1 cellular context compared by ENCODE assay signal in the genomic region with DNA sequence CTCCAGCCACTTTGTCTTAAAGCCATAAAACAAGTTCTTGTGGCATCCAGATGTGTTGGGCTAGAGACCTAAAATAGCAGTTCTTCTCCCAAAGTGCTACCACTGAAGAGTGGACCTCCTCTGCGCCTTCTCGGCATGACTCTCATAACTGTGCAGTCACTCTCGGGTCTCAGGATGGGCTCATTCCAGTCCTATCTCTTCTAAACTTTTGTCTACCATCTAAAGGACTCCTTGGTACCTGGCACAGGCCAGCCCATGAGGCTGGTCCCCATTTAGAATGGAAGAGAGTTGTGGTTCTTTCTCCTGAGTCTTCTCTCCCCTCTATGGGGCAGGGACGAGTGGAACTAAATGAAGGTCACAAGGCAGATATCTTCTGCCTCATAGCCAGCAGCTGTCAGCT.
TF ChIP-seq lines count a peak whose summit lies in the region.

No MANE protein-coding gene starts in this region.

TF ChIP-seq in SK-N-SH, 30 proteins besides CTCF, POLR2A, EP300 and RAD21 (continued from another document):
- no peak for TF ChIP-seq ZBTB33 (IDR thresholded peaks at IDR 0.05; ENCODE audit: borderline replicate concordance, low read depth)
- no peak for TF ChIP-seq GABPA (IDR thresholded peaks at IDR 0.05; ENCODE audit: low read depth)
- TF ChIP-seq, protein P1, sequence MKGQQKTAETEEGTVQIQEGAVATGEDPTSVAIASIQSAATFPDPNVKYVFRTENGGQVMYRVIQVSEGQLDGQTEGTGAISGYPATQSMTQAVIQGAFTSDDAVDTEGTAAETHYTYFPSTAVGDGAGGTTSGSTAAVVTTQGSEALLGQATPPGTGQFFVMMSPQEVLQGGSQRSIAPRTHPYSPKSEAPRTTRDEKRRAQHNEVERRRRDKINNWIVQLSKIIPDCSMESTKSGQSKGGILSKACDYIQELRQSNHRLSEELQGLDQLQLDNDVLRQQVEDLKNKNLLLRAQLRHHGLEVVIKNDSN (IDR thresholded peaks at IDR 0.05; ENCODE audit: borderline replicate concordance, low read depth), result no peak
- TF ChIP-seq TEAD4 (IDR thresholded peaks at IDR 0.05; ENCODE audit: borderline replicate concordance, insufficient read depth), result no peak
- TF ChIP-seq USF2 (IDR thresholded peaks at IDR 0.05; ENCODE audit: borderline replicate concordance, low read depth, low read length), result no peak
- no peak for TF ChIP-seq PBX3 (IDR thresholded peaks at IDR 0.05)
- no peak for TF ChIP-seq RFX5 (IDR thresholded peaks at IDR 0.05; ENCODE audit: low read length)
- no peak for TF ChIP-seq SIN3A (IDR thresholded peaks at IDR 0.05; ENCODE audit: borderline replicate concordance, low read depth, low read length)
- no peak for TF ChIP-seq FOXM1 (IDR thresholded peaks at IDR 0.05; ENCODE audit: low read depth)
- no peak for TF ChIP-seq JUND (IDR thresholded peaks at IDR 0.05)
- TF ChIP-seq, protein P2, sequence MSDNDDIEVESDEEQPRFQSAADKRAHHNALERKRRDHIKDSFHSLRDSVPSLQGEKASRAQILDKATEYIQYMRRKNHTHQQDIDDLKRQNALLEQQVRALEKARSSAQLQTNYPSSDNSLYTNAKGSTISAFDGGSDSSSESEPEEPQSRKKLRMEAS (IDR thresholded peaks at IDR 0.05; ENCODE audit: low read depth), result no peak
- no peak for TF ChIP-seq GATA2 (CRISPR knock-in tag; IDR thresholded peaks at IDR 0.05)
- TF ChIP-seq, protein P3, sequence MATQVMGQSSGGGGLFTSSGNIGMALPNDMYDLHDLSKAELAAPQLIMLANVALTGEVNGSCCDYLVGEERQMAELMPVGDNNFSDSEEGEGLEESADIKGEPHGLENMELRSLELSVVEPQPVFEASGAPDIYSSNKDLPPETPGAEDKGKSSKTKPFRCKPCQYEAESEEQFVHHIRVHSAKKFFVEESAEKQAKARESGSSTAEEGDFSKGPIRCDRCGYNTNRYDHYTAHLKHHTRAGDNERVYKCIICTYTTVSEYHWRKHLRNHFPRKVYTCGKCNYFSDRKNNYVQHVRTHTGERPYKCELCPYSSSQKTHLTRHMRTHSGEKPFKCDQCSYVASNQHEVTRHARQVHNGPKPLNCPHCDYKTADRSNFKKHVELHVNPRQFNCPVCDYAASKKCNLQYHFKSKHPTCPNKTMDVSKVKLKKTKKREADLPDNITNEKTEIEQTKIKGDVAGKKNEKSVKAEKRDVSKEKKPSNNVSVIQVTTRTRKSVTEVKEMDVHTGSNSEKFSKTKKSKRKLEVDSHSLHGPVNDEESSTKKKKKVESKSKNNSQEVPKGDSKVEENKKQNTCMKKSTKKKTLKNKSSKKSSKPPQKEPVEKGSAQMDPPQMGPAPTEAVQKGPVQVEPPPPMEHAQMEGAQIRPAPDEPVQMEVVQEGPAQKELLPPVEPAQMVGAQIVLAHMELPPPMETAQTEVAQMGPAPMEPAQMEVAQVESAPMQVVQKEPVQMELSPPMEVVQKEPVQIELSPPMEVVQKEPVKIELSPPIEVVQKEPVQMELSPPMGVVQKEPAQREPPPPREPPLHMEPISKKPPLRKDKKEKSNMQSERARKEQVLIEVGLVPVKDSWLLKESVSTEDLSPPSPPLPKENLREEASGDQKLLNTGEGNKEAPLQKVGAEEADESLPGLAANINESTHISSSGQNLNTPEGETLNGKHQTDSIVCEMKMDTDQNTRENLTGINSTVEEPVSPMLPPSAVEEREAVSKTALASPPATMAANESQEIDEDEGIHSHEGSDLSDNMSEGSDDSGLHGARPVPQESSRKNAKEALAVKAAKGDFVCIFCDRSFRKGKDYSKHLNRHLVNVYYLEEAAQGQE (IDR thresholded peaks at IDR 0.05; ENCODE audit: low read depth, low read length), result no peak
- TF ChIP-seq FOSL2 (IDR thresholded peaks at IDR 0.05; ENCODE audit: borderline replicate concordance, low read depth), result no peak
- no peak for TF ChIP-seq FOXJ3 (CRISPR knock-in tag; IDR thresholded peaks at IDR 0.05)
- TF ChIP-seq CHD2 (IDR thresholded peaks at IDR 0.05; ENCODE audit: low read length, partially characterized antibody), result no peak
- TF ChIP-seq, protein P4, sequence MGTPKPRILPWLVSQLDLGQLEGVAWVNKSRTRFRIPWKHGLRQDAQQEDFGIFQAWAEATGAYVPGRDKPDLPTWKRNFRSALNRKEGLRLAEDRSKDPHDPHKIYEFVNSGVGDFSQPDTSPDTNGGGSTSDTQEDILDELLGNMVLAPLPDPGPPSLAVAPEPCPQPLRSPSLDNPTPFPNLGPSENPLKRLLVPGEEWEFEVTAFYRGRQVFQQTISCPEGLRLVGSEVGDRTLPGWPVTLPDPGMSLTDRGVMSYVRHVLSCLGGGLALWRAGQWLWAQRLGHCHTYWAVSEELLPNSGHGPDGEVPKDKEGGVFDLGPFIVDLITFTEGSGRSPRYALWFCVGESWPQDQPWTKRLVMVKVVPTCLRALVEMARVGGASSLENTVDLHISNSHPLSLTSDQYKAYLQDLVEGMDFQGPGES (IDR thresholded peaks at IDR 0.05; ENCODE audit: low read depth, low read length), result no peak
- no peak for TF ChIP-seq EZH2phosphoT487 (IDR thresholded peaks at IDR 0.05; ENCODE audit: borderline replicate concordance, low read depth)
